ENCODE assay signal across 9 cellular contexts in genomic region chr18:55251186-55251995, GRCh38.
A peak's percentile ranks its signal among the peaks of the same experiment; 100 is the strongest.
DNase-seq lines count a peak whose midpoint lies in the region; ATAC-seq and TF ChIP-seq lines count a peak whose summit lies in the region.
"Had no signal": no experiment of that assay in that cellular context is flagged by ENCODE, and none has a peak within 500 bp of the region (broad histone marks: within the 10 kb centered on the region; RNA-seq: fewer than 3 reads in every experiment).

No MANE protein-coding gene starts in this region.

- peak; percentile 43 for DNase-seq in HT-29 (ENCODE audit: low spot score)
- DNase-seq in colonic mucosa: peak; percentile 23
- DNase-seq in mesothelial cell of epicardium (ENCODE audit: low spot score in 2 of 2, unreplicated experiment in 2 of 2): no peak
- no peak for DNase-seq in SIG-M5 (lab: John Stamatoyannopoulos, UW)
- no peak for DNase-seq in effector memory CD8-positive, alpha-beta T cell

- H2AFZ ChIP-seq in ACC112 (ENCODE audit: low read length, unreplicated experiment): peak overlapping the region; percentile 11

- H3K27ac ChIP-seq in ACC112 (ENCODE audit: low read depth, low read length): peak overlapping the region; percentile 72
- no peak overlapping the region for H3K27ac ChIP-seq in colonic mucosa

- peak overlapping the region; percentile 35 for H3K4me3 Mint-ChIP-seq in mesothelial cell of epicardium
- H3K4me3 Mint-ChIP-seq in effector memory CD8-positive, alpha-beta T cell: no peak overlapping the region

- ATAC-seq in HG03521 (IDR thresholded peaks at IDR 0.05; ENCODE audit: unreplicated experiment) (no peak), GM19455 (IDR thresholded peaks at IDR 0.05; ENCODE audit: unreplicated experiment) (no peak)
- no peak for ATAC-seq in effector memory CD8-positive, alpha-beta T cell (replicated peaks)

- peaks cover 6% of the 10 kb centered on the region for H3K79me2 ChIP-seq in ACC112 (ENCODE audit: control insufficient read depth, insufficient read depth, low read length, unreplicated experiment)

- no peak for TF ChIP-seq CTCF in colonic mucosa (IDR thresholded peaks at IDR 0.05)
- no peak for TF ChIP-seq CTCF in mesothelial cell of epicardium (IDR thresholded peaks at IDR 0.05; ENCODE audit: unreplicated experiment)

- no peaks in the 10 kb centered on the region for H3K27me3 Mint-ChIP-seq in mesothelial cell of epicardium (ENCODE audit: low read depth)
- no peaks in the 10 kb centered on the region for H3K27me3 Mint-ChIP-seq in effector memory CD8-positive, alpha-beta T cell
- H3K27me3 Mint-ChIP-seq: CD4-positive, CD25-positive, alpha-beta regulatory T cell had no signal

- peaks cover 9% of the 10 kb centered on the region for H3K9me3 Mint-ChIP-seq in mesothelial cell of epicardium
- no peaks in the 10 kb centered on the region for H3K9me3 Mint-ChIP-seq in effector memory CD8-positive, alpha-beta T cell

- H3K4me1 ChIP-seq in ACC112 (ENCODE audit: control insufficient read depth, insufficient read depth, low read length, unreplicated experiment) (peaks cover 41% of the 10 kb centered on the region), colonic mucosa (no peaks in the 10 kb centered on the region)

- H3K36me3 ChIP-seq in ACC112 (ENCODE audit: insufficient read depth, low read length) (peaks cover 18% of the 10 kb centered on the region), colonic mucosa (no peaks in the 10 kb centered on the region)

- H3K4me3 ChIP-seq in ACC112 (ENCODE audit: low read depth, low read length): peak overlapping the region; percentile 69
- H3K4me3 ChIP-seq in colonic mucosa: no peak overlapping the region

- intact Hi-C loops in colonic mucosa (cut with DNase I): no loop called here

- H3K4me1 Mint-ChIP-seq in mesothelial cell of epicardium: peaks cover 35% of the 10 kb centered on the region
- H3K4me1 Mint-ChIP-seq in effector memory CD8-positive, alpha-beta T cell (ENCODE audit: low read depth in 2 of 2): no peaks in the 10 kb centered on the region

- H3K36me3 Mint-ChIP-seq in mesothelial cell of epicardium: peaks cover 53% of the 10 kb centered on the region
- no peaks in the 10 kb centered on the region for H3K36me3 Mint-ChIP-seq in effector memory CD8-positive, alpha-beta T cell (ENCODE audit: insufficient read depth)
- H3K36me3 Mint-ChIP-seq: CD4-positive, CD25-positive, alpha-beta regulatory T cell had no signal

- no peaks in the 10 kb centered on the region for H3K9me3 ChIP-seq in colonic mucosa

- H3K9ac ChIP-seq in colonic mucosa (ENCODE audit: low read depth in 2 of 2, low read length in 2 of 2): no peak overlapping the region

- H3K27ac Mint-ChIP-seq in mesothelial cell of epicardium: peak overlapping the region; percentile 80
- no peak overlapping the region for H3K27ac Mint-ChIP-seq in effector memory CD8-positive, alpha-beta T cell
- H3K27ac Mint-ChIP-seq: CD4-positive, CD25-positive, alpha-beta regulatory T cell had no signal

- H3K27me3 ChIP-seq in ACC112 (ENCODE audit: insufficient read depth, low read length) (no peaks in the 10 kb centered on the region), colonic mucosa (no peaks in the 10 kb centered on the region)

Comparison
In these comparisons a context has a peak if more than half of its experiments do, and no peak if none do; other contexts are left out.
1. DNase-seq: peak in HT-29 (single experiment) and colonic mucosa (single experiment); none in mesothelial cell of epicardium (0 of 2), SIG-M5 (single experiment) and effector memory CD8-positive, alpha-beta T cell (0 of 3).